1 cellular context compared by ENCODE assay signal in genomic region chr19:2834294-2834871, GRCh38.
TF ChIP-seq lines count a peak whose summit lies in the region.

No MANE protein-coding gene starts in this region.

TF ChIP-seq in H1, 55 proteins besides CTCF, POLR2A, EP300 and RAD21:
- TF ChIP-seq CHD2 (IDR thresholded peaks at IDR 0.05; ENCODE audit: low read length) (no peak), ZNF274 (IDR thresholded peaks at IDR 0.05; ENCODE audit: borderline replicate concordance, extremely low read depth, low read length) (peak; percentile 100), KDM4A (IDR thresholded peaks at IDR 0.05; ENCODE audit: low read depth, low read length, severe bottlenecking) (no peak), GTF2F1 (IDR thresholded peaks at IDR 0.05; ENCODE audit: borderline replicate concordance, low read depth, low read length) (no peak)
TF ChIP-seq in H1: peak in this region for 1.
